ENCODE assay signal across 17 cellular contexts in genomic region chr3:197269024-197269423, GRCh38.
"Had no signal": no experiment of that assay in that cellular context is flagged by ENCODE, and none has a peak within 500 bp of the region (broad histone marks: within the 10 kb centered on the region; RNA-seq: fewer than 3 reads in every experiment).

No MANE protein-coding gene starts in this region.

- DNase-seq: KBM-7, MM.1S, NCI-H1092 treated with DMSO at 0.1 percent for 48 hours, NCI-H146, NCI-H1694 treated with DMSO at 0.1 percent for 48 hours, NCI-H1930, NCI-H2081, NCI-H2227 treated with DMSO at 0.1 percent for 48 hours, NCI-H526, NCI-H774, Right ventricle myocardium superior, RPMI8226, SIG-M5 had no signal

- FAIRE-seq: HTR-8/SVneo had no signal

- H3K9me3 ChIP-seq: SJSA1 had no signal

- H3K4me3 ChIP-seq: SJSA1, SK-N-MC had no signal

- H3K27ac ChIP-seq: HL-60, SJSA1 had no signal

- H3K4me1 ChIP-seq: SJSA1 had no signal

- H3K27me3 ChIP-seq: SJSA1 had no signal
